Comparison of ENCODE assay signal across 25 cellular contexts in the genomic region with DNA sequence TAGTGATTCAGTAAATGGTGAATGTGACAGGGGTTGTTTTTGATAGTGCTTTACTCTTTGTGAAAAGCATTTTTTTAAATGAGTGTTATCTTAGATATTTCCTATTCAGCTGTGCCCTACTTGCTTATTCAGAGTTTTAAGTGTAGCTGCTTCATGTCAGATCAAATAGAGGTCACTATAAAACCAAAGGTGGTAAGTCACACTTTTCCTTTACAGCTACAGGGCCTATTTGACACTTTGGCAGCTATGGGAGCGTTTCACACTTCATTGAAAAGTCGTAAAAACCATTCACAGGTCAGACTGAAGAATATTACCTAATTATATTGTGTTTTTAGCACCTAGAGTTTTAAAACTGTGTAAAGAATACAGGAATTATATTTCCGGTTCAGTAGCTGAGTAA.
"Had no signal": no experiment of that assay in that cellular context is flagged by ENCODE, and none has a peak within 500 bp of the region (broad histone marks: within the 10 kb centered on the region; RNA-seq: fewer than 3 reads in every experiment).

No MANE protein-coding gene starts in this region.

- H3K27me3 Mint-ChIP-seq: activated CD4-positive, alpha-beta memory T cell treated with anti-CD3 and anti-CD28 coated beads for 36 hours; activated naive CD4-positive, alpha-beta T cell treated with anti-CD3 and anti-CD28 coated beads, Interleukin-2, amount 10 ng/mL, durations not matched to agents 7 days and 5 days; activated naive CD8-positive, alpha-beta T cell treated with anti-CD3 and anti-CD28 coated beads, Interleukin-2, amount 10 ng/mL, durations not matched to agents 7 days and 5 days; activated T-cell treated with anti-CD3 and anti-CD28 coated beads, Interleukin-2, amount 50 U/mL, for 24 hours; naive B cell had no signal

- H3K27ac ChIP-seq: ascending aorta, brain microvascular endothelial cell, epithelial cell of prostate, esophagus squamous epithelium, heart right ventricle, left ventricle myocardium inferior, right lobe of liver, testis, transverse colon, WERI-Rb-1 had no signal

- H3K4me3 Mint-ChIP-seq: activated CD4-positive, alpha-beta memory T cell treated with anti-CD3 and anti-CD28 coated beads for 36 hours; activated naive CD4-positive, alpha-beta T cell treated with anti-CD3 and anti-CD28 coated beads, Interleukin-2, amount 10 ng/mL, durations not matched to agents 7 days and 5 days; activated naive CD8-positive, alpha-beta T cell treated with anti-CD3 and anti-CD28 coated beads, Interleukin-2, amount 10 ng/mL, durations not matched to agents 7 days and 5 days; activated T-cell treated with anti-CD3 and anti-CD28 coated beads, Interleukin-2, amount 50 U/mL, for 24 hours; naive B cell had no signal

- H3K27me3 ChIP-seq: ascending aorta, brain microvascular endothelial cell, esophagus squamous epithelium, heart right ventricle, right lobe of liver, testis, transverse colon had no signal

- H3K27ac Mint-ChIP-seq: activated CD4-positive, alpha-beta memory T cell treated with anti-CD3 and anti-CD28 coated beads for 36 hours; activated naive CD4-positive, alpha-beta T cell treated with anti-CD3 and anti-CD28 coated beads, Interleukin-2, amount 10 ng/mL, durations not matched to agents 7 days and 5 days; activated naive CD8-positive, alpha-beta T cell treated with anti-CD3 and anti-CD28 coated beads, Interleukin-2, amount 10 ng/mL, durations not matched to agents 7 days and 5 days; activated T-cell treated with anti-CD3 and anti-CD28 coated beads, Interleukin-2, amount 50 U/mL, for 24 hours had no signal

- H3K4me1 ChIP-seq: ascending aorta, esophagus squamous epithelium, heart right ventricle, left ventricle myocardium inferior, right lobe of liver, testis, transverse colon had no signal

- H3K4me3 ChIP-seq: ascending aorta, esophagus squamous epithelium, heart right ventricle, left ventricle myocardium inferior, right lobe of liver, testis, transverse colon had no signal

- H3K9me3 ChIP-seq: ascending aorta, esophagus squamous epithelium, heart right ventricle, left ventricle myocardium inferior, right lobe of liver, testis, transverse colon had no signal

- ATAC-seq: activated CD4-positive, CD25-positive, alpha-beta regulatory T cell treated with anti-CD3 and anti-CD28 coated beads, Interleukin-2, amount 50 U/mL, for 24 hours; heart right ventricle; stimulated activated naive CD8-positive, alpha-beta T cell treated with anti-CD3 and anti-CD28 coated beads, Interleukin-15, Interleukin-2, amounts not matched to agents 100 U/mL and 50 U/mL, for 24 hours had no signal

- H3K9me3 Mint-ChIP-seq: activated CD4-positive, alpha-beta memory T cell treated with anti-CD3 and anti-CD28 coated beads for 36 hours; activated naive CD4-positive, alpha-beta T cell treated with anti-CD3 and anti-CD28 coated beads, Interleukin-2, amount 10 ng/mL, durations not matched to agents 7 days and 5 days; activated naive CD8-positive, alpha-beta T cell treated with anti-CD3 and anti-CD28 coated beads, Interleukin-2, amount 10 ng/mL, durations not matched to agents 7 days and 5 days; activated T-cell treated with anti-CD3 and anti-CD28 coated beads, Interleukin-2, amount 50 U/mL, for 24 hours; naive B cell had no signal

- DNase-seq: activated CD4-positive, alpha-beta memory T cell treated with anti-CD3 and anti-CD28 coated beads for 36 hours; activated CD4-positive, alpha-beta T cell treated with anti-CD3 and anti-CD28 coated beads for 48 hours; activated CD8-positive, alpha-beta memory T cell treated with anti-CD3 and anti-CD28 coated beads, Interleukin-2, amount 50 U/mL, for 4 hours; activated gamma-delta T cell; activated naive CD4-positive, alpha-beta T cell treated with anti-CD3 and anti-CD28 coated beads, Interleukin-2, amount 10 ng/mL, durations not matched to agents 7 days and 5 days; activated naive CD8-positive, alpha-beta T cell treated with anti-CD3 and anti-CD28 coated beads, Interleukin-2, amount 10 ng/mL, durations not matched to agents 7 days and 5 days; activated T-cell treated with anti-CD3 and anti-CD28 coated beads, Interleukin-2, amount 50 U/mL, for 24 hours; brain microvascular endothelial cell; cortex of kidney; esophagus squamous epithelium; foreskin melanocyte; heart right ventricle; kidney glomerular epithelial cell; left ventricle myocardium inferior; naive B cell; posterior cingulate gyrus; right lobe of liver; stimulated activated CD4-positive, alpha-beta T cell treated with anti-CD3 and anti-CD28 coated beads, Interleukin-2, amount 100 ng/mL, for 48 hours; stimulated activated naive CD8-positive, alpha-beta T cell treated with anti-CD3 and anti-CD28 coated beads, Interleukin-15, Interleukin-2, amounts not matched to agents 100 U/mL and 50 U/mL, for 24 hours; testis; transverse colon; WERI-Rb-1 had no signal

- H3K36me3 ChIP-seq: ascending aorta, brain microvascular endothelial cell, right lobe of liver, transverse colon had no signal

- H3K4me1 Mint-ChIP-seq: activated naive CD4-positive, alpha-beta T cell treated with anti-CD3 and anti-CD28 coated beads, Interleukin-2, amount 10 ng/mL, durations not matched to agents 7 days and 5 days; activated naive CD8-positive, alpha-beta T cell treated with anti-CD3 and anti-CD28 coated beads, Interleukin-2, amount 10 ng/mL, durations not matched to agents 7 days and 5 days; naive B cell had no signal
